Comparison of ENCODE assay signal across 14 cellular contexts in genomic region chr9:93129286-93129685, GRCh38. TPM values are rescaled to one million over a fixed set of nuclear protein-coding genes. Genes with fewer than 3 reads are reported as not detected.
DNase-seq lines count a peak whose midpoint lies in the region; ATAC-seq and TF ChIP-seq lines count a peak whose summit lies in the region.
"Had no signal": no experiment of that assay in that cellular context is flagged by ENCODE, and none has a peak within 500 bp of the region (broad histone marks: within the 10 kb centered on the region; RNA-seq: fewer than 3 reads in every experiment).

No MANE protein-coding gene starts in this region.

- H3K36me3 Mint-ChIP-seq in stimulated activated memory B cell treated with anti-CD40 and anti-IgM and Interleukin-4, amounts not matched to agents 10 μg/mL and 1 μg/mL and 100 μg/mL, for 72 hours: peaks cover 30% of the 10 kb centered on the region

- H3K27me3 Mint-ChIP-seq in stimulated activated memory B cell treated with anti-CD40 and anti-IgM and Interleukin-4, amounts not matched to agents 10 μg/mL and 1 μg/mL and 100 μg/mL, for 72 hours: no peaks in the 10 kb centered on the region

- no peaks in the 10 kb centered on the region for H3K9me3 ChIP-seq in BLaER1
- no peaks in the 10 kb centered on the region for H3K9me3 ChIP-seq in left ventricle myocardium inferior (replicated peaks)

- peaks cover 92% of the 10 kb centered on the region for H4K20me1 ChIP-seq in BLaER1

- peak overlapping the region; percentile 98 for H3K4me2 ChIP-seq in BLaER1

- H3K27me3 ChIP-seq in BLaER1: no peaks in the 10 kb centered on the region
- H3K27me3 ChIP-seq in left ventricle myocardium inferior (ENCODE audit: low read depth): no peaks in the 10 kb centered on the region

- TF ChIP-seq CTCF in left ventricle myocardium inferior (IDR thresholded peaks at IDR 0.05; ENCODE audit: borderline replicate concordance): no peak

- peaks cover 60% of the 10 kb centered on the region for H3K36me3 ChIP-seq in BLaER1
- peaks cover 17% of the 10 kb centered on the region for H3K36me3 ChIP-seq in left ventricle myocardium inferior

- no peak for ATAC-seq in HG02973 (IDR thresholded peaks at IDR 0.05; ENCODE audit: unreplicated experiment)
- no peak for ATAC-seq in stimulated activated memory B cell treated with anti-CD40 and anti-IgM and Interleukin-4, amounts not matched to agents 10 μg/mL and 1 μg/mL and 100 μg/mL, for 72 hours

- intact Hi-C loops in left ventricle myocardium inferior (cut with micrococcal nuclease): no loop called here

- peak overlapping the region; percentile 91; the same call in 1 of the 2 replicates for H3K9ac ChIP-seq in BLaER1

- H3K27ac Mint-ChIP-seq in stimulated activated memory B cell treated with anti-CD40 and anti-IgM and Interleukin-4, amounts not matched to agents 10 μg/mL and 1 μg/mL and 100 μg/mL, for 72 hours: no peak overlapping the region

- no peaks in the 10 kb centered on the region for H3K9me3 Mint-ChIP-seq in stimulated activated memory B cell treated with anti-CD40 and anti-IgM and Interleukin-4, amounts not matched to agents 10 μg/mL and 1 μg/mL and 100 μg/mL, for 72 hours

- H3K4me1 ChIP-seq in BLaER1: peaks cover 80% of the 10 kb centered on the region
- peaks cover 81% of the 10 kb centered on the region for H3K4me1 ChIP-seq in left ventricle myocardium inferior

- H3K4me1 Mint-ChIP-seq in stimulated activated memory B cell treated with anti-CD40 and anti-IgM and Interleukin-4, amounts not matched to agents 10 μg/mL and 1 μg/mL and 100 μg/mL, for 72 hours: peaks cover 61% of the 10 kb centered on the region

- H3K4me3 Mint-ChIP-seq in stimulated activated memory B cell treated with anti-CD40 and anti-IgM and Interleukin-4, amounts not matched to agents 10 μg/mL and 1 μg/mL and 100 μg/mL, for 72 hours: no peak overlapping the region

- H3K4me3 ChIP-seq in BLaER1 (no peak overlapping the region), left ventricle myocardium inferior (no peak overlapping the region)

- peak overlapping the region; percentile 98 for H3K27ac ChIP-seq in BLaER1
- peak overlapping the region; percentile 34 for H3K27ac ChIP-seq in angular gyrus (ENCODE audit: low read depth, low read length)
- H3K27ac ChIP-seq in left ventricle myocardium inferior (replicated peaks): peak overlapping the region; percentile 93

- DNase-seq in left ventricle myocardium inferior (peak; percentile 54), pulmonary artery endothelial cell (ENCODE audit: low read depth, low spot score) (peak; percentile 61), GM19240 (ENCODE audit: insufficient read length, low spot score) (no peak), AG08395 (ENCODE audit: low spot score) (no peak)
- DNase-seq: DND-41; effector memory CD4-positive, alpha-beta T cell; midbrain; MM.1S; NCI-H2227 treated with DMSO at 0.1 percent for 48 hours; T-helper 9 cell had no signal

RNA-seq across cellular contexts. Expression of gene NINJ1, which starts 4.8 kb away (rescaled TPM):
- 53.7 TPM for total RNA-seq in left ventricle myocardium inferior
- 44.7 and 47.2 TPM in 2 replicates for total RNA-seq in pulmonary artery endothelial cell

RNA-seq across cellular contexts. Expression of gene CARD19, which starts 33.3 kb away (rescaled TPM):
- total RNA-seq in left ventricle myocardium inferior (35.8 TPM), pulmonary artery endothelial cell (59.8 and 95.7 TPM in 2 replicates)

RNA-seq across cellular contexts. Expression of gene WNK2, which starts 54.7 kb away (rescaled TPM):
- total RNA-seq in left ventricle myocardium inferior: 218 TPM
- not detected in 2 replicates for total RNA-seq in pulmonary artery endothelial cell

Comparison
In these comparisons a context has a peak if more than half of its experiments do, and no peak if none do; other contexts are left out.
1. H3K27ac ChIP-seq: peak in every context shown above with its lines; median percentile 98 in BLaER1; 93 in left ventricle myocardium inferior; 34 in angular gyrus.
2. DNase-seq: peak in left ventricle myocardium inferior (single experiment) and pulmonary artery endothelial cell (single experiment); none in GM19240 (single experiment) and AG08395 (single experiment).
3. RNA of gene WNK2, which starts 54.7 kb away (total RNA-seq): 218 TPM in left ventricle myocardium inferior (single experiment); not detected in pulmonary artery endothelial cell; every median in the first group is over 100 times any median in the second.